In genomic region chr16:56478228-56479049, GRCh38 we compare ENCODE assay signal across 1 cellular context.
TF ChIP-seq lines count a peak whose summit lies in the region.

No MANE protein-coding gene starts in this region.

TF ChIP-seq in A549, 52 proteins besides CTCF, POLR2A, EP300 and RAD21 (continued from another document):
- TF ChIP-seq BCL3 (IDR thresholded peaks at IDR 0.05) = no peak
- no peak for TF ChIP-seq JUN (IDR thresholded peaks at IDR 0.05)
- no peak for TF ChIP-seq CEBPB (IDR thresholded peaks at IDR 0.05)
- no peak for TF ChIP-seq NPAS2 (CRISPR knock-in tag; IDR thresholded peaks at IDR 0.05; ENCODE audit: borderline replicate concordance)
- no peak for TF ChIP-seq CBX2 (IDR thresholded peaks at IDR 0.05; ENCODE audit: borderline replicate concordance, low read depth)
- TF ChIP-seq RARB (CRISPR knock-in tag; IDR thresholded peaks at IDR 0.05) = no peak
